Comparison of ENCODE assay signal across 1 cellular context in genomic region chr12:39064712-39065111, GRCh38.
TF ChIP-seq lines count a peak whose summit lies in the region.

No MANE protein-coding gene starts in this region.

TF ChIP-seq in GM23338, 12 proteins besides CTCF, POLR2A, EP300 and RAD21 (continued from another document):
- TF ChIP-seq ZNF462 (CRISPR knock-in tag; IDR thresholded peaks at IDR 0.05) = no peak
- TF ChIP-seq ZNF114 (CRISPR knock-in tag; IDR thresholded peaks at IDR 0.05) = no peak
- TF ChIP-seq POLR2AphosphoS5 (IDR thresholded peaks at IDR 0.05; ENCODE audit: low read depth) = no peak
- TF ChIP-seq EZH2 (IDR thresholded peaks at IDR 0.05; ENCODE audit: low read depth, unreplicated experiment) = no peak
- TF ChIP-seq JUNB (IDR thresholded peaks at IDR 0.05; ENCODE audit: unreplicated experiment) = no peak
- no peak for TF ChIP-seq NANOG (IDR thresholded peaks at IDR 0.05; ENCODE audit: borderline replicate concordance)
